18 cellular contexts compared by ENCODE assay signal in the genomic region with DNA sequence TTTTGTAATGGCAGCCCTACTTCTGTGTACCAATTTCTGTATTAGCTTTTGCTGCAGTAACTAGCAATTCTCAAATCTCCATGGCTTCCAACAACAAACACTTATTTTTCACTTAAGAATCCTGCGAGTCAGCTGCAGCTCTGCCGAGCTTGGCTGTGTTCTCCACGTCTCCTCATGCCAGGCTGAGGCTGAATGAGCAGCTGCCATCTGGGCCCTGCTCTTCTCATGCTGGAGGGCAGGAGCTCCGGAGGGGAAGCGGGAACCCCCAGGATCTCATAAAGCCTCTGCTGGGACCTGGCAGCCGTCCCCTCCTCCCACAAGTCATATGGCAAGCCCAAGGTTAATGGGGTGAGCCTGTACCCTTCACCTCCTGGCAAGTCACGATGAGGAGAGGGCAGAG.
"Had no signal": no experiment of that assay in that cellular context is flagged by ENCODE, and none has a peak within 500 bp of the region (broad histone marks: within the 10 kb centered on the region; RNA-seq: fewer than 3 reads in every experiment).

No MANE protein-coding gene starts in this region.

- H3K27me3 ChIP-seq: breast epithelium, gastroesophageal sphincter, upper lobe of left lung had no signal

- H3K9me3 ChIP-seq: breast epithelium, gastroesophageal sphincter, upper lobe of left lung had no signal

- DNase-seq: activated CD4-positive, alpha-beta T cell treated with anti-CD3 and anti-CD28 coated beads, Interleukin-2, amount 10 ng/mL, durations not matched to agents 7 days and 5 days; activated gamma-delta T cell treated with Interleukin-2 at 50 U/mL for 16 hours; activated naive CD8-positive, alpha-beta T cell treated with anti-CD3 and anti-CD28 coated beads for 36 hours; dermis blood vessel endothelial cell; effector memory CD8-positive, alpha-beta T cell; mammary epithelial cell; natural killer cell; right cardiac atrium; small intestine; stimulated activated CD4-positive, alpha-beta T cell treated with anti-CD3 and anti-CD28 coated beads, Interleukin-4, amount 100 ng/mL, for 4 hours; stimulated activated CD8-positive, alpha-beta memory T cell treated with anti-CD3 and anti-CD28 coated beads, Interleukin-4, amount 100 ng/mL, for 48 hours; stimulated activated naive CD4-positive, alpha-beta T cell treated with Interleukin-2 at 50 U/mL for 16 hours; T-cell; T-helper 9 cell; upper lobe of left lung had no signal

- H3K27ac ChIP-seq: breast epithelium, gastroesophageal sphincter, upper lobe of left lung had no signal

- H3K4me3 ChIP-seq: breast epithelium, gastroesophageal sphincter, upper lobe of left lung had no signal

- H3K4me1 ChIP-seq: breast epithelium, upper lobe of left lung had no signal

- H3K36me3 ChIP-seq: breast epithelium, gastroesophageal sphincter, upper lobe of left lung had no signal

- ATAC-seq: effector memory CD8-positive, alpha-beta T cell; gastroesophageal sphincter; left lobe of liver; natural killer cell; right cardiac atrium; T-cell had no signal
